Comparison of ENCODE assay signal across 1 cellular context in genomic region chr2:42132966-42133641, GRCh38.
TF ChIP-seq lines count a peak whose summit lies in the region.

No MANE protein-coding gene starts in this region.

TF ChIP-seq in HepG2, 621 proteins besides CTCF, POLR2A, EP300 and RAD21 (continued from another document and continues in another):
- TF ChIP-seq, protein P1, sequence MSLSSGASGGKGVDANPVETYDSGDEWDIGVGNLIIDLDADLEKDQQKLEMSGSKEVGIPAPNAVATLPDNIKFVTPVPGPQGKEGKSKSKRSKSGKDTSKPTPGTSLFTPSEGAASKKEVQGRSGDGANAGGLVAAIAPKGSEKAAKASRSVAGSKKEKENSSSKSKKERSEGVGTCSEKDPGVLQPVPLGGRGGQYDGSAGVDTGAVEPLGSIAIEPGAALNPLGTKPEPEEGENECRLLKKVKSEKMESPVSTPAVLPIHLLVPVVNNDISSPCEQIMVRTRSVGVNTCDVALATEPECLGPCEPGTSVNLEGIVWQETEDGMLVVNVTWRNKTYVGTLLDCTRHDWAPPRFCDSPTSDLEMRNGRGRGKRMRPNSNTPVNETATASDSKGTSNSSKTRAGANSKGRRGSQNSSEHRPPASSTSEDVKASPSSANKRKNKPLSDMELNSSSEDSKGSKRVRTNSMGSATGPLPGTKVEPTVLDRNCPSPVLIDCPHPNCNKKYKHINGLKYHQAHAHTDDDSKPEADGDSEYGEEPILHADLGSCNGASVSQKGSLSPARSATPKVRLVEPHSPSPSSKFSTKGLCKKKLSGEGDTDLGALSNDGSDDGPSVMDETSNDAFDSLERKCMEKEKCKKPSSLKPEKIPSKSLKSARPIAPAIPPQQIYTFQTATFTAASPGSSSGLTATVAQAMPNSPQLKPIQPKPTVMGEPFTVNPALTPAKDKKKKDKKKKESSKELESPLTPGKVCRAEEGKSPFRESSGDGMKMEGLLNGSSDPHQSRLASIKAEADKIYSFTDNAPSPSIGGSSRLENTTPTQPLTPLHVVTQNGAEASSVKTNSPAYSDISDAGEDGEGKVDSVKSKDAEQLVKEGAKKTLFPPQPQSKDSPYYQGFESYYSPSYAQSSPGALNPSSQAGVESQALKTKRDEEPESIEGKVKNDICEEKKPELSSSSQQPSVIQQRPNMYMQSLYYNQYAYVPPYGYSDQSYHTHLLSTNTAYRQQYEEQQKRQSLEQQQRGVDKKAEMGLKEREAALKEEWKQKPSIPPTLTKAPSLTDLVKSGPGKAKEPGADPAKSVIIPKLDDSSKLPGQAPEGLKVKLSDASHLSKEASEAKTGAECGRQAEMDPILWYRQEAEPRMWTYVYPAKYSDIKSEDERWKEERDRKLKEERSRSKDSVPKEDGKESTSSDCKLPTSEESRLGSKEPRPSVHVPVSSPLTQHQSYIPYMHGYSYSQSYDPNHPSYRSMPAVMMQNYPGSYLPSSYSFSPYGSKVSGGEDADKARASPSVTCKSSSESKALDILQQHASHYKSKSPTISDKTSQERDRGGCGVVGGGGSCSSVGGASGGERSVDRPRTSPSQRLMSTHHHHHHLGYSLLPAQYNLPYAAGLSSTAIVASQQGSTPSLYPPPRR (CRISPR knock-in tag; IDR thresholded peaks at IDR 0.05; ENCODE audit: borderline replicate concordance) = peak; percentile 97
- TF ChIP-seq ZNF350 (CRISPR knock-in tag; IDR thresholded peaks at IDR 0.05; ENCODE audit: borderline replicate concordance, low read depth) = peak; percentile 93; the same call in 1 of the 2 replicates
- no peak for TF ChIP-seq ATRX (CRISPR knock-in tag; IDR thresholded peaks at IDR 0.05; ENCODE audit: borderline replicate concordance)
- 0 out of 2 replicates have a peak, but pooled peaks have one; percentile 83 for TF ChIP-seq ZNF225 (CRISPR knock-in tag; IDR thresholded peaks at IDR 0.05)
- TF ChIP-seq MLX (CRISPR knock-in tag; IDR thresholded peaks at IDR 0.05) = peak; percentile 86
- peak; percentile 36; the same call in 1 of the 2 replicates for TF ChIP-seq SIN3A (IDR thresholded peaks at IDR 0.05; ENCODE audit: borderline replicate concordance, low read depth, low read length)
- peak; percentile 64 for TF ChIP-seq YEATS4 (CRISPR knock-in tag; IDR thresholded peaks at IDR 0.05; ENCODE audit: borderline replicate concordance)
- peak; percentile 88 for TF ChIP-seq SIX4 (CRISPR knock-in tag; IDR thresholded peaks at IDR 0.05)
- peak; percentile 82; the same call in 1 of the 2 replicates for TF ChIP-seq MIER2 (CRISPR knock-in tag; IDR thresholded peaks at IDR 0.05)
- TF ChIP-seq FOSL2 (CRISPR knock-in tag; IDR thresholded peaks at IDR 0.05) = peak; percentile 100
- no peak for TF ChIP-seq ATM (IDR thresholded peaks at IDR 0.05; ENCODE audit: borderline replicate concordance)
- TF ChIP-seq ZNF841 (CRISPR knock-in tag; IDR thresholded peaks at IDR 0.05; ENCODE audit: borderline replicate concordance) = 0 out of 2 replicates have a peak, but pooled peaks have one; percentile 34
- TF ChIP-seq, protein P2, sequence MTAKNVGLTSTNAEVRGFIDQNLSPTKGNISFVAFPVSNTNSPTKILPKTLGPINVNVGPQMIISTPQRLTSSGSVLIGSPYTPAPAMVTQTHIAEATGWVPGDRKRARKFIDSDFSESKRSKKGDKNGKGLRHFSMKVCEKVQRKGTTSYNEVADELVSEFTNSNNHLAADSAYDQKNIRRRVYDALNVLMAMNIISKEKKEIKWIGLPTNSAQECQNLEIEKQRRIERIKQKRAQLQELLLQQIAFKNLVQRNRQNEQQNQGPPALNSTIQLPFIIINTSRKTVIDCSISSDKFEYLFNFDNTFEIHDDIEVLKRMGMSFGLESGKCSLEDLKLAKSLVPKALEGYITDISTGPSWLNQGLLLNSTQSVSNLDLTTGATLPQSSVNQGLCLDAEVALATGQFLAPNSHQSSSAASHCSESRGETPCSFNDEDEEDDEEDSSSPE (CRISPR knock-in tag; IDR thresholded peaks at IDR 0.05) = peak; percentile 97
- TF ChIP-seq RXRA (CRISPR knock-in tag; IDR thresholded peaks at IDR 0.05) = peak; percentile 97
- peak; percentile 99 for TF ChIP-seq ZBTB38 (CRISPR knock-in tag; IDR thresholded peaks at IDR 0.05)
- TF ChIP-seq, protein P3, sequence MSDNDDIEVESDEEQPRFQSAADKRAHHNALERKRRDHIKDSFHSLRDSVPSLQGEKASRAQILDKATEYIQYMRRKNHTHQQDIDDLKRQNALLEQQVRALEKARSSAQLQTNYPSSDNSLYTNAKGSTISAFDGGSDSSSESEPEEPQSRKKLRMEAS (IDR thresholded peaks at IDR 0.05) = peak; percentile 99
- no peak for TF ChIP-seq FOXA1 (IDR thresholded peaks at IDR 0.05)
- TF ChIP-seq FOXA1 (CRISPR knock-in tag; IDR thresholded peaks at IDR 0.05) = peak; percentile 82
- TF ChIP-seq ZNF556 (CRISPR knock-in tag; IDR thresholded peaks at IDR 0.05; ENCODE audit: borderline replicate concordance) = peak; percentile 93
- TF ChIP-seq ZNF790 (CRISPR knock-in tag; IDR thresholded peaks at IDR 0.05; ENCODE audit: borderline replicate concordance) = peak; percentile 6; the same call in 1 of the 2 replicates
- TF ChIP-seq ZNF230 (CRISPR knock-in tag; IDR thresholded peaks at IDR 0.05) = peak; percentile 55
- TF ChIP-seq HDAC1 (CRISPR knock-in tag; IDR thresholded peaks at IDR 0.05) = peak; percentile 97
- TF ChIP-seq SMYD3 (CRISPR knock-in tag; IDR thresholded peaks at IDR 0.05) = peak; percentile 78
- peak; percentile 99 for TF ChIP-seq GATAD2A (CRISPR knock-in tag; IDR thresholded peaks at IDR 0.05)
- TF ChIP-seq, protein P4, sequence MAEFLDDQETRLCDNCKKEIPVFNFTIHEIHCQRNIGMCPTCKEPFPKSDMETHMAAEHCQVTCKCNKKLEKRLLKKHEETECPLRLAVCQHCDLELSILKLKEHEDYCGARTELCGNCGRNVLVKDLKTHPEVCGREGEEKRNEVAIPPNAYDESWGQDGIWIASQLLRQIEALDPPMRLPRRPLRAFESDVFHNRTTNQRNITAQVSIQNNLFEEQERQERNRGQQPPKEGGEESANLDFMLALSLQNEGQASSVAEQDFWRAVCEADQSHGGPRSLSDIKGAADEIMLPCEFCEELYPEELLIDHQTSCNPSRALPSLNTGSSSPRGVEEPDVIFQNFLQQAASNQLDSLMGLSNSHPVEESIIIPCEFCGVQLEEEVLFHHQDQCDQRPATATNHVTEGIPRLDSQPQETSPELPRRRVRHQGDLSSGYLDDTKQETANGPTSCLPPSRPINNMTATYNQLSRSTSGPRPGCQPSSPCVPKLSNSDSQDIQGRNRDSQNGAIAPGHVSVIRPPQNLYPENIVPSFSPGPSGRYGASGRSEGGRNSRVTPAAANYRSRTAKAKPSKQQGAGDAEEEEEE (CRISPR knock-in tag; IDR thresholded peaks at IDR 0.05; ENCODE audit: borderline replicate concordance) = 0 out of 2 replicates have a peak, but pooled peaks have one; percentile 60
- TF ChIP-seq KDM1A (CRISPR knock-in tag; IDR thresholded peaks at IDR 0.05) = peak; percentile 77; the same call in 1 of the 2 replicates
- TF ChIP-seq, protein P5, sequence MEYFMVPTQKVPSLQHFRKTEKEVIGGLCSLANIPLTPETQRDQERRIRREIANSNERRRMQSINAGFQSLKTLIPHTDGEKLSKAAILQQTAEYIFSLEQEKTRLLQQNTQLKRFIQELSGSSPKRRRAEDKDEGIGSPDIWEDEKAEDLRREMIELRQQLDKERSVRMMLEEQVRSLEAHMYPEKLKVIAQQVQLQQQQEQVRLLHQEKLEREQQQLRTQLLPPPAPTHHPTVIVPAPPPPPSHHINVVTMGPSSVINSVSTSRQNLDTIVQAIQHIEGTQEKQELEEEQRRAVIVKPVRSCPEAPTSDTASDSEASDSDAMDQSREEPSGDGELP (IDR thresholded peaks at IDR 0.05; ENCODE audit: borderline replicate concordance, low read depth) = peak; percentile 96; the same call in 1 of the 2 replicates
- peak; percentile 98 for TF ChIP-seq MEIS2 (CRISPR knock-in tag; IDR thresholded peaks at IDR 0.05)
- TF ChIP-seq HOXA7 (CRISPR knock-in tag; IDR thresholded peaks at IDR 0.05) = no peak
- TF ChIP-seq, protein P6, sequence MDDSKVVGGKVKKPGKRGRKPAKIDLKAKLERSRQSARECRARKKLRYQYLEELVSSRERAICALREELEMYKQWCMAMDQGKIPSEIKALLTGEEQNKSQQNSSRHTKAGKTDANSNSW (CRISPR knock-in tag; IDR thresholded peaks at IDR 0.05; ENCODE audit: borderline replicate concordance) = no peak
- TF ChIP-seq ZNF569 (CRISPR knock-in tag; IDR thresholded peaks at IDR 0.05; ENCODE audit: borderline replicate concordance) = no peak
- no peak; the same call in 1 of the 2 replicates for TF ChIP-seq ZNF367 (CRISPR knock-in tag; IDR thresholded peaks at IDR 0.05; ENCODE audit: borderline replicate concordance)
- no peak for TF ChIP-seq IKZF1 (IDR thresholded peaks at IDR 0.05)
- no peak for TF ChIP-seq ZNF101 (CRISPR knock-in tag; IDR thresholded peaks at IDR 0.05; ENCODE audit: borderline replicate concordance, low read depth)
- TF ChIP-seq FOXP1 (IDR thresholded peaks at IDR 0.05) = no peak
- TF ChIP-seq FOXP1 (CRISPR knock-in tag; IDR thresholded peaks at IDR 0.05) = peak; percentile 86
- TF ChIP-seq ZNF687 (CRISPR knock-in tag; IDR thresholded peaks at IDR 0.05) = peak; percentile 100
- TF ChIP-seq TCF12 (IDR thresholded peaks at IDR 0.05) = no peak
- peak; percentile 69; the same call in 1 of the 2 replicates for TF ChIP-seq TCF12 (CRISPR knock-in tag; IDR thresholded peaks at IDR 0.05)
- TF ChIP-seq ZNF260 (CRISPR knock-in tag; IDR thresholded peaks at IDR 0.05; ENCODE audit: borderline replicate concordance, low read depth) = no peak
- TF ChIP-seq, protein P7, sequence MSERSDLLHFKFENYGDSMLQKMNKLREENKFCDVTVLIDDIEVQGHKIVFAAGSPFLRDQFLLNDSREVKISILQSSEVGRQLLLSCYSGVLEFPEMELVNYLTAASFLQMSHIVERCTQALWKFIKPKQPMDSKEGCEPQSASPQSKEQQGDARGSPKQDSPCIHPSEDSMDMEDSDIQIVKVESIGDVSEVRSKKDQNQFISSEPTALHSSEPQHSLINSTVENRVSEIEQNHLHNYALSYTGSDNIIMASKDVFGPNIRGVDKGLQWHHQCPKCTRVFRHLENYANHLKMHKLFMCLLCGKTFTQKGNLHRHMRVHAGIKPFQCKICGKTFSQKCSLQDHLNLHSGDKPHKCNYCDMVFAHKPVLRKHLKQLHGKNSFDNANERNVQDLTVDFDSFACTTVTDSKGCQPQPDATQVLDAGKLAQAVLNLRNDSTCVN (CRISPR knock-in tag; IDR thresholded peaks at IDR 0.05; ENCODE audit: borderline replicate concordance) = peak; percentile 75; the same call in 1 of the 2 replicates
- TF ChIP-seq SMC3 (IDR thresholded peaks at IDR 0.05; ENCODE audit: low read length) = peak; percentile 35; the same call in 1 of the 2 replicates
- TF ChIP-seq ZNF614 (CRISPR knock-in tag; IDR thresholded peaks at IDR 0.05; ENCODE audit: borderline replicate concordance) = peak; percentile 95
- TF ChIP-seq ARHGAP35 (CRISPR knock-in tag; IDR thresholded peaks at IDR 0.05; ENCODE audit: borderline replicate concordance) = peak; percentile 93
- TF ChIP-seq, protein P8, sequence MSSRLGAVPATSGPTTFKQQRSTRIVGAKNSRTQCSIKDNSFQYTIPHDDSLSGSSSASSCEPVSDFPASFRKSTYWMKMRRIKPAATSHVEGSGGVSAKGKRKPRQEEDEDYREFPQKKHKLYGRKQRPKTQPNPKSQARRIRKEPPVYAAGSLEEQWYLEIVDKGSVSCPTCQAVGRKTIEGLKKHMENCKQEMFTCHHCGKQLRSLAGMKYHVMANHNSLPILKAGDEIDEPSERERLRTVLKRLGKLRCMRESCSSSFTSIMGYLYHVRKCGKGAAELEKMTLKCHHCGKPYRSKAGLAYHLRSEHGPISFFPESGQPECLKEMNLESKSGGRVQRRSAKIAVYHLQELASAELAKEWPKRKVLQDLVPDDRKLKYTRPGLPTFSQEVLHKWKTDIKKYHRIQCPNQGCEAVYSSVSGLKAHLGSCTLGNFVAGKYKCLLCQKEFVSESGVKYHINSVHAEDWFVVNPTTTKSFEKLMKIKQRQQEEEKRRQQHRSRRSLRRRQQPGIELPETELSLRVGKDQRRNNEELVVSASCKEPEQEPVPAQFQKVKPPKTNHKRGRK (CRISPR knock-in tag; IDR thresholded peaks at IDR 0.05) = no peak
- peak; percentile 88 for TF ChIP-seq PATZ1 (CRISPR knock-in tag; IDR thresholded peaks at IDR 0.05)
